ENCODE assay signal across 2 cellular contexts in the genomic region with DNA sequence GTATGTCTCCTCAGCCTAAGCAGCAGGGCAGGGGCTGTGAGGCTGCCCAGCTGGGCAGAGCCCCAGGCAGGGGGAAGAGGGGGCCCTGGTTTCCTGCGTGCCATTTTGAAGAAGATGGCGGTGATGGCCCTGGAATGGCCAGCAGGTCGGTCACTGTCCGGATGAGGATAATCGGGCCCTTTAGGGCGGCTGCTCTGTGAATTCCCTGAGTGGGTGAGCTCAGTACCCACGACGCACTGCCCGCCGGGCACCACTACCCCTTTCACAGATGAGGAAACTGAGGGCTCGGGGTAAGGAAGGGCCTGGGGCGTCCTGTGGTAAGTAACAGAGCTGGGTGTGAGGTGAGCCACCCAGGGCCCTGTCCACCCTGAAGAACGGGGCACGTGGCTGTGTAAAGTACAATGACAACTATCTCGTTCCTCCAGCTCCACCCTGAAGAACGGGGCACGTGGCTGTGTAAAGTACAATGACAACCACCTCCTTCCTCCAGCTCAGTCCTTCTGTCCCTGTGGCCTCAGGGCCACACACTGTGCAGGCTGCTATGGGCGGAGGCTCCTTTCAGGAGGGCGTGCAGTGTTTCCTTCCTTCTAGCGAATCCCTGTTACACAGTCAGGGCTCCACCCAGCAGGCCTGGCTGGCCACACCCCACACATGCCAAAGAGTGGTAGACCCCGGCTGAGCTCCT.
TF ChIP-seq lines count a peak whose summit lies in the region.

No MANE protein-coding gene starts in this region.

TF ChIP-seq in HEK293T, 16 proteins besides CTCF, POLR2A, EP300 and RAD21:
- TF ChIP-seq TARDBP (IDR thresholded peaks at IDR 0.05) (no peak), NFRKB (IDR thresholded peaks at IDR 0.05) (no peak), ZNF384 (IDR thresholded peaks at IDR 0.05) (no peak)
TF ChIP-seq in HEK293T: peak in this region for 0.

TF ChIP-seq in HepG2, 621 proteins besides CTCF, POLR2A, EP300 and RAD21:
- TF ChIP-seq, protein P1, sequence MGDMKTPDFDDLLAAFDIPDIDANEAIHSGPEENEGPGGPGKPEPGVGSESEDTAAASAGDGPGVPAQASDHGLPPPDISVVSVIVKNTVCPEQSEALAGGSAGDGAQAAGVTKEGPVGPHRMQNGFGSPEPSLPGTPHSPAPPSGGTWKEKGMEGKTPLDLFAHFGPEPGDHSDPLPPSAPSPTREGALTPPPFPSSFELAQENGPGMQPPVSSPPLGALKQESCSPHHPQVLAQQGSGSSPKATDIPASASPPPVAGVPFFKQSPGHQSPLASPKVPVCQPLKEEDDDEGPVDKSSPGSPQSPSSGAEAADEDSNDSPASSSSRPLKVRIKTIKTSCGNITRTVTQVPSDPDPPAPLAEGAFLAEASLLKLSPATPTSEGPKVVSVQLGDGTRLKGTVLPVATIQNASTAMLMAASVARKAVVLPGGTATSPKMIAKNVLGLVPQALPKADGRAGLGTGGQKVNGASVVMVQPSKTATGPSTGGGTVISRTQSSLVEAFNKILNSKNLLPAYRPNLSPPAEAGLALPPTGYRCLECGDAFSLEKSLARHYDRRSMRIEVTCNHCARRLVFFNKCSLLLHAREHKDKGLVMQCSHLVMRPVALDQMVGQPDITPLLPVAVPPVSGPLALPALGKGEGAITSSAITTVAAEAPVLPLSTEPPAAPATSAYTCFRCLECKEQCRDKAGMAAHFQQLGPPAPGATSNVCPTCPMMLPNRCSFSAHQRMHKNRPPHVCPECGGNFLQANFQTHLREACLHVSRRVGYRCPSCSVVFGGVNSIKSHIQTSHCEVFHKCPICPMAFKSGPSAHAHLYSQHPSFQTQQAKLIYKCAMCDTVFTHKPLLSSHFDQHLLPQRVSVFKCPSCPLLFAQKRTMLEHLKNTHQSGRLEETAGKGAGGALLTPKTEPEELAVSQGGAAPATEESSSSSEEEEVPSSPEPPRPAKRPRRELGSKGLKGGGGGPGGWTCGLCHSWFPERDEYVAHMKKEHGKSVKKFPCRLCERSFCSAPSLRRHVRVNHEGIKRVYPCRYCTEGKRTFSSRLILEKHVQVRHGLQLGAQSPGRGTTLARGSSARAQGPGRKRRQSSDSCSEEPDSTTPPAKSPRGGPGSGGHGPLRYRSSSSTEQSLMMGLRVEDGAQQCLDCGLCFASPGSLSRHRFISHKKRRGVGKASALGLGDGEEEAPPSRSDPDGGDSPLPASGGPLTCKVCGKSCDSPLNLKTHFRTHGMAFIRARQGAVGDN (CRISPR knock-in tag; IDR thresholded peaks at IDR 0.05): 0 out of 2 replicates have a peak, but pooled peaks have one; percentile 19
- no peak for TF ChIP-seq ZBTB42 (CRISPR knock-in tag; IDR thresholded peaks at IDR 0.05)
TF ChIP-seq in HepG2: peak in this region for 1.
